ENCODE assay signal across 2 cellular contexts in the genomic region with DNA sequence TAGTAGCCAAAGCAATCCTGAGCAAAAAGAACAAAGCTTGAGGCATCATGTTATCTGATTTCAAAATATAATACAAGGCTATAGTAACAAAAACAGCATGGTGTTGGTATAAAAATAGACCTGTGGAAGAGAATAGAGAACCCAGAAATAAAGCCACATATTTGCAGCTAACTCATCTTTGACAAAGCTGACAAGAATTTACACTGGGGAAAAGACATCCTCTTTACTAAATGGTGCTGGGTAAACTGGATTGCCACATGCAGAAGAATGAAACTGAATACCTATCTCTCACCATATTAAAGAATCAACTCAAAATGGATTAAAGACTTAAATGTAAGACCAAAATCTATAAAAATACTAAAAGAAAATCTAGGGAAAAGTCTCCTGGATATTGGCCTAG.
TF ChIP-seq lines count a peak whose summit lies in the region.

No MANE protein-coding gene starts in this region.

TF ChIP-seq in K562, 482 proteins besides CTCF, POLR2A, EP300 and RAD21 (continued from another document):
- TF ChIP-seq ATF6 (CRISPR knock-in tag; IDR thresholded peaks at IDR 0.05), result no peak
- 0 out of 2 replicates have a peak, but pooled peaks have one; percentile 14 for TF ChIP-seq EP400 (IDR thresholded peaks at IDR 0.05)

TF ChIP-seq in GM23338, 12 proteins besides CTCF, POLR2A, EP300 and RAD21:
- TF ChIP-seq, protein P1, sequence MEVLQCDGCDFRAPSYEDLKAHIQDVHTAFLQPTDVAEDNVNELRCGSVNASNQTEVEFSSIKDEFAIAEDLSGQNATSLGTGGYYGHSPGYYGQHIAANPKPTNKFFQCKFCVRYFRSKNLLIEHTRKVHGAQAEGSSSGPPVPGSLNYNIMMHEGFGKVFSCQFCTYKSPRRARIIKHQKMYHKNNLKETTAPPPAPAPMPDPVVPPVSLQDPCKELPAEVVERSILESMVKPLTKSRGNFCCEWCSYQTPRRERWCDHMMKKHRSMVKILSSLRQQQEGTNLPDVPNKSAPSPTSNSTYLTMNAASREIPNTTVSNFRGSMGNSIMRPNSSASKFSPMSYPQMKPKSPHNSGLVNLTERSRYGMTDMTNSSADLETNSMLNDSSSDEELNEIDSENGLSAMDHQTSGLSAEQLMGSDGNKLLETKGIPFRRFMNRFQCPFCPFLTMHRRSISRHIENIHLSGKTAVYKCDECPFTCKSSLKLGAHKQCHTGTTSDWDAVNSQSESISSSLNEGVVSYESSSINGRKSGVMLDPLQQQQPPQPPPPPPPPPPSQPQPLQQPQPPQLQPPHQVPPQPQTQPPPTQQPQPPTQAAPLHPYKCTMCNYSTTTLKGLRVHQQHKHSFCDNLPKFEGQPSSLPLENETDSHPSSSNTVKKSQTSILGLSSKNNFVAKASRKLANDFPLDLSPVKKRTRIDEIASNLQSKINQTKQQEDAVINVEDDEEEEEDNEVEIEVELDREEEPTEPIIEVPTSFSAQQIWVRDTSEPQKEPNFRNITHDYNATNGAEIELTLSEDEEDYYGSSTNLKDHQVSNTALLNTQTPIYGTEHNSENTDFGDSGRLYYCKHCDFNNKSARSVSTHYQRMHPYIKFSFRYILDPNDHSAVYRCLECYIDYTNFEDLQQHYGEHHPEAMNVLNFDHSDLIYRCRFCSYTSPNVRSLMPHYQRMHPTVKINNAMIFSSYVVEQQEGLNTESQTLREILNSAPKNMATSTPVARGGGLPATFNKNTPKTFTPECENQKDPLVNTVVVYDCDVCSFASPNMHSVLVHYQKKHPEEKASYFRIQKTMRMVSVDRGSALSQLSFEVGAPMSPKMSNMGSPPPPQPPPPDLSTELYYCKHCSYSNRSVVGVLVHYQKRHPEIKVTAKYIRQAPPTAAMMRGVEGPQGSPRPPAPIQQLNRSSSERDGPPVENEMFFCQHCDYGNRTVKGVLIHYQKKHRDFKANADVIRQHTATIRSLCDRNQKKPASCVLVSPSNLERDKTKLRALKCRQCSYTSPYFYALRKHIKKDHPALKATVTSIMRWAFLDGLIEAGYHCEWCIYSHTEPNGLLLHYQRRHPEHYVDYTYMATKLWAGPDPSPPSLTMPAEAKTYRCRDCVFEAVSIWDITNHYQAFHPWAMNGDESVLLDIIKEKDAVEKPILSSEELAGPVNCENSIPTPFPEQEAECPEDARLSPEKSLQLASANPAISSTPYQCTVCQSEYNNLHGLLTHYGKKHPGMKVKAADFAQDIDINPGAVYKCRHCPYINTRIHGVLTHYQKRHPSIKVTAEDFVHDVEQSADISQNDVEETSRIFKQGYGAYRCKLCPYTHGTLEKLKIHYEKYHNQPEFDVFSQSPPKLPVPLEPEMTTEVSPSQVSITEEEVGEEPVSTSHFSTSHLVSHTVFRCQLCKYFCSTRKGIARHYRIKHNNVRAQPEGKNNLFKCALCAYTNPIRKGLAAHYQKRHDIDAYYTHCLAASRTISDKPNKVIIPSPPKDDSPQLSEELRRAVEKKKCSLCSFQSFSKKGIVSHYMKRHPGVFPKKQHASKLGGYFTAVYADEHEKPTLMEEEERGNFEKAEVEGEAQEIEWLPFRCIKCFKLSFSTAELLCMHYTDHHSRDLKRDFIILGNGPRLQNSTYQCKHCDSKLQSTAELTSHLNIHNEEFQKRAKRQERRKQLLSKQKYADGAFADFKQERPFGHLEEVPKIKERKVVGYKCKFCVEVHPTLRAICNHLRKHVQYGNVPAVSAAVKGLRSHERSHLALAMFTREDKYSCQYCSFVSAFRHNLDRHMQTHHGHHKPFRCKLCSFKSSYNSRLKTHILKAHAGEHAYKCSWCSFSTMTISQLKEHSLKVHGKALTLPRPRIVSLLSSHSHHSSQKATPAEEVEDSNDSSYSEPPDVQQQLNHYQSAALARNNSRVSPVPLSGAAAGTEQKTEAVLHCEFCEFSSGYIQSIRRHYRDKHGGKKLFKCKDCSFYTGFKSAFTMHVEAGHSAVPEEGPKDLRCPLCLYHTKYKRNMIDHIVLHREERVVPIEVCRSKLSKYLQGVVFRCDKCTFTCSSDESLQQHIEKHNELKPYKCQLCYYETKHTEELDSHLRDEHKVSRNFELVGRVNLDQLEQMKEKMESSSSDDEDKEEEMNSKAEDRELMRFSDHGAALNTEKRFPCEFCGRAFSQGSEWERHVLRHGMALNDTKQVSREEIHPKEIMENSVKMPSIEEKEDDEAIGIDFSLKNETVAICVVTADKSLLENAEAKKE (CRISPR knock-in tag; IDR thresholded peaks at IDR 0.05), result no peak
